8 cellular contexts compared by ENCODE assay signal in the genomic region with DNA sequence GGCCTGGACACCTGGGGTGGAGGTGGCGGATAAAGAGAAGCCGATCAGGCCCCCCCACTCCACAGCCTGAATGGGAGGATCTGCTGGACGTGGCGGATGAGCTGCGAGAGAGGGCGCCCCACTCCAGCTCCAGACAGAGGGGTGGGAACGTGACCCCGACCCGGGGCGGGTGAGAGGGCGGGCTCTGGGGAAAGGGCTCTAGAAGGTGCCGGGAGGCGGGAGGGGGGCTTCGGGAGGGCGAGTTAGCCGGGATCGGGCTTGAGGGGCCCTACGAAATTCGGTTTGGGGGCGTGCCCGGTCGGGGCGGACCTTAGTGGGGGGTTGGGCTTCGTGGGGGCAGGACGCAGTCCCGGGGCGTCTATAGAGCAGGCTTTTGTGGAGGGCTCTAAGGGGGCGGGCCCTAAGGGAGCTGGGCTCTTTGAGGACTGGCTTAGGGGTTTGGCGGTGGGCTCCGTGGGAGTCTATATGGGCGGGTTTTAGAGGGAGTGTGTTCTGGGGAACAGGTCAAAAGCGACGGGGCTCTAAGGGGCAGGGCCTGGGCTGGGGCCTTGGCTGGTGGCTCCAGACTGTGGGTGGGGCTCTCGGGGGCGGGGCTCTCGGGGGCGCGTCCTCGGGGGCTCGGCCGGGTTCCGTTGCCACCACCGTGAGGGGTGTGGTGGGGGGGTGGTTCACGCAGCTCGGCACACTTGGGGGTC. TPM values are rescaled to one million over a fixed set of nuclear protein-coding genes. Genes with fewer than 3 reads are reported as not detected.
DNase-seq lines count a peak whose midpoint lies in the region; ATAC-seq, FAIRE-seq and TF ChIP-seq lines count a peak whose summit lies in the region.

No MANE protein-coding gene starts in this region.

- no peak for FAIRE-seq in bronchial epithelial cell (lab: Jason Lieb, UNC)

- peaks cover 8% of the 10 kb centered on the region for H3K4me1 Mint-ChIP-seq in CD4-positive, alpha-beta T cell (ENCODE audit: low read depth)

- H3K27ac Mint-ChIP-seq in CD4-positive, alpha-beta T cell: no peak overlapping the region

- H3K36me3 Mint-ChIP-seq in CD4-positive, alpha-beta T cell (ENCODE audit: low read depth): no peaks in the 10 kb centered on the region

- H3K27me3 ChIP-seq in CD4-positive, alpha-beta T cell (ENCODE audit: control insufficient read depth, insufficient read depth, low read length): peaks cover 3% of the 10 kb centered on the region
- H3K27me3 ChIP-seq in bronchial epithelial cell (ENCODE audit: control insufficient read depth, insufficient read depth, low read length) (peaks cover 2% of the 10 kb centered on the region), lung (ENCODE audit: control insufficient read depth, insufficient read depth) (no peaks in the 10 kb centered on the region)

- H3K9me3 ChIP-seq in CD4-positive, alpha-beta T cell (ENCODE audit: control insufficient read depth, low read length): no peaks in the 10 kb centered on the region
- H3K9me3 ChIP-seq in lung (ENCODE audit: control insufficient read depth in 2 of 2, insufficient read depth in 1 of 2, low read length in 1 of 2): no peaks in the 10 kb centered on the region

- no peak for TF ChIP-seq POLR2A in GM18505 (IDR thresholded peaks at IDR 0.05; ENCODE audit: borderline replicate concordance, extremely low read depth, insufficient read depth, insufficient read length)

- ATAC-seq in CD4-positive, alpha-beta T cell (ENCODE audit: poor library complexity): peak; percentile 83
- ATAC-seq in lung (ENCODE audit: insufficient read depth, low FRiP score): peak; percentile 36
- no peak for ATAC-seq in HG02870 (IDR thresholded peaks at IDR 0.05; ENCODE audit: unreplicated experiment)
- ATAC-seq in GM18505 (IDR thresholded peaks at IDR 0.05; ENCODE audit: unreplicated experiment): no peak

- 4 to 5% methylated on average over 40 to 45 of the region's 45 CpGs for WGBS in lung, 2 donors

- peak overlapping the region; percentile 65 for H3K4me3 Mint-ChIP-seq in CD4-positive, alpha-beta T cell

- intact Hi-C loops in CD4-positive, alpha-beta T cell (cut with DNase I, micrococcal nuclease): loop anchor here in 1 of 2 experiments (10.0 kb wide), 1 partner anchor 612 kb away; no protein-coding TSS in a partner anchor

- H3K4me1 ChIP-seq in lung (ENCODE audit: control insufficient read depth in 2 of 2, insufficient read depth in 2 of 2, low read length in 2 of 2): no peaks in the 10 kb centered on the region

- no peak for TF ChIP-seq CTCF in CD4-positive, alpha-beta T cell (IDR thresholded peaks at IDR 0.05)
- TF ChIP-seq CTCF in bronchial epithelial cell (IDR thresholded peaks at IDR 0.05; ENCODE audit: insufficient read depth, low read length, severe bottlenecking) (peak; percentile 32), lung (IDR thresholded peaks at IDR 0.05; ENCODE audit: control extremely low read depth, extremely low read depth) (no peak)

- H3K4me3 ChIP-seq in bronchial epithelial cell (ENCODE audit: low read depth, low read length): peak overlapping the region; percentile 28
- H3K4me3 ChIP-seq in lung: no peak overlapping the region

- H3K9me3 Mint-ChIP-seq in CD4-positive, alpha-beta T cell: no peaks in the 10 kb centered on the region

- POLR2A ChIA-PET in CD4-positive, alpha-beta T cell (lab: Charles Lee): interaction anchor here (1.0 to 1.3 kb wide), 3 partner anchors 10 to 125 kb away, joined by 4 to 5 read pairs (median 4); a partner anchor contains a TSS

- H3K36me3 ChIP-seq in bronchial epithelial cell (ENCODE audit: control insufficient read depth, insufficient read depth, low read length): no peaks in the 10 kb centered on the region
- no peaks in the 10 kb centered on the region for H3K36me3 ChIP-seq in lung (ENCODE audit: control insufficient read depth in 2 of 2, insufficient read depth in 2 of 2, low read length in 2 of 2)

- H3K27ac ChIP-seq in CD4-positive, alpha-beta T cell (ENCODE audit: low read depth, low read length): no peak overlapping the region
- H3K27ac ChIP-seq in lung (ENCODE audit: low read depth in 1 of 2, low read length in 1 of 2): no peak overlapping the region

- peaks cover 39% of the 10 kb centered on the region for H3K27me3 Mint-ChIP-seq in CD4-positive, alpha-beta T cell

- no peak for DNase-seq in CD4-positive, alpha-beta T cell
- DNase-seq in NCI-H774 (lab: John Stamatoyannopoulos, UW): peak; percentile 29
- DNase-seq in bronchial epithelial cell (ENCODE audit: low read depth): no peak
- DNase-seq in lung (ENCODE audit: low spot score): no peak
- DNase-seq in SW 1271 (lab: John Stamatoyannopoulos, UW): no peak
- DNase-seq in NCI-H128 (lab: John Stamatoyannopoulos, UW; ENCODE audit: unreplicated experiment): no peak

- CTCF ChIA-PET in CD4-positive, alpha-beta T cell (lab: Charles Lee): interaction anchor here (0.6 to 1.3 kb wide), 4 partner anchors 11 to 125 kb away, joined by 3 to 5 read pairs (median 3); a partner anchor contains a TSS

RNA-seq across cellular contexts. Expression of a gene that starts 4.1 kb away (rescaled TPM):
- total RNA-seq in CD4-positive, alpha-beta T cell: under 1 TPM in 1 of 2 experiments, not detected in 1; 0.87 TPM
- total RNA-seq in bronchial epithelial cell (0.53 TPM in 1 of 2 replicates, not detected in the other), lung (1 to 10 TPM in 1 of 2 donors, not detected in 1; 1.5 TPM)
- polyA plus RNA-seq in lung: under 1 TPM; 0.81 to 0.82 TPM

RNA-seq across cellular contexts. Expression of a gene that starts 33.1 kb away (rescaled TPM):
- 1 to 10 TPM; 1.1 to 1.3 TPM for total RNA-seq in CD4-positive, alpha-beta T cell
- total RNA-seq in bronchial epithelial cell (0.26 and 0.77 TPM in 2 replicates), lung (1 to 10 TPM; 2.9 to 3.0 TPM)
- polyA plus RNA-seq in lung: 1 to 10 TPM; 1.3 to 3.2 TPM

RNA-seq across cellular contexts. Expression of a gene that starts 33.2 kb away (rescaled TPM):
- 10 to 100 TPM; 16.4 to 16.9 TPM for total RNA-seq in CD4-positive, alpha-beta T cell
- total RNA-seq in bronchial epithelial cell: 6.8 and 11.3 TPM in 2 replicates
- 10 to 100 TPM; 19.9 to 39.5 TPM for total RNA-seq in lung
- polyA plus RNA-seq in lung: 10 to 100 TPM; 19.3 to 38.9 TPM

Comparison
In these comparisons a context has a peak if more than half of its experiments do, and no peak if none do; other contexts are left out.
1. ATAC-seq: peak in CD4-positive, alpha-beta T cell (single experiment) and lung (single experiment); none in HG02870 (single experiment) and GM18505 (single experiment).